10 cellular contexts compared by ENCODE assay signal in the genomic region with DNA sequence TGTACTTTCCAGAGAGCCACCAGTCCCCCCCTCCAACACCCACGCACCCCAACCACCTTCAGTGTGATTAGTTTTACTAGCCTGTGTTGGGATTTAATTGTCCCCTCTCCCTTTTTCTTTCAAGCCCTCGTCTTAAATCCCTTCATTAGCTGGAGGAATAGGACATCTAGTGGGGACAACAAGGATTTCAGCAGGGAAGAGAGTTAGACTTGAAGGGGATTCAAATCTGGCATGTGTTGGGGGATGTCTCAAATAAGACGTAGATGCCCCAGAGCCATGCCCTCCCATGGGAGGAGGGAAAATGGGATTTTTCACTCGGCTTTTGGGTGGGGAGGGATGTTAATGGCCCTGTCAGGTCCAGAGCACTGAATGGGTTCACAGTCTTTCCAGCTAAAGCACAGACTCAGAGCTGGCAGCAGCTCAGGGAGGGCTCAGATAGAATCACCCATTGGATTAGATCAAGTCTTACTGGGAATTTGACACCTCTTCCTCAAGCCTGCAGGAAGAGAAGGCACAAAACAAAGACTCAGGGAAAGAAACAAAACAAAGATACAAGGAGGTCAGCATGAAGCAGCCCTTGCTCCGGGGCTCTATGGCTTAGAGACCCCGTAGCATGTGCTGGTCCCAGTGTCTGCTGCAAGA. TPM values are rescaled to one million over a fixed set of nuclear protein-coding genes. Genes with fewer than 3 reads are reported as not detected.
DNase-seq lines count a peak whose midpoint lies in the region; ATAC-seq, FAIRE-seq and TF ChIP-seq lines count a peak whose summit lies in the region.
"Had no signal": no experiment of that assay in that cellular context is flagged by ENCODE, and none has a peak within 500 bp of the region (broad histone marks: within the 10 kb centered on the region; RNA-seq: fewer than 3 reads in every experiment).

No MANE protein-coding gene starts in this region.

- POLR2A ChIA-PET in BJ (lab: Charles Lee) = interaction anchor here (0.6 kb wide), 2 partner anchors 13 to 118 kb away, joined by 3 read pairs; no protein-coding TSS in a partner anchor
- POLR2A ChIA-PET in HepG2 (lab: Yijun Ruan, JAX) = interaction anchor here (0.6 to 2.9 kb wide), 12 partner anchors 11 to 268 kb away, joined by 3 to 21 read pairs (median 4); partner anchors contain the start of gene IGF2

- H3K9ac ChIP-seq in HepG2 (ENCODE audit: insufficient read depth, low read depth, low read length) = no peak overlapping the region

- TF ChIP-seq CTCF in BJ (IDR thresholded peaks at IDR 0.05; ENCODE audit: insufficient read depth, low read depth, low read length) (peak; percentile 63), HepG2 (CRISPR knock-in tag; IDR thresholded peaks at IDR 0.05) (peak; percentile 81)

- ATAC-seq in HepG2 = peak; percentile 25; the same call in 2 of the 3 replicates

- no peaks in the 10 kb centered on the region for H3K9me3 ChIP-seq in HepG2 (ENCODE audit: low read length)
- H3K9me3 ChIP-seq: Peyer's patch had no signal

- DNase-seq in BJ (ENCODE audit: low read depth) (no peak), HuH-7.5 (ENCODE audit: low spot score) (peak; percentile 62), amniotic epithelial cell (ENCODE audit: low read depth) (peak; percentile 65), HepG2 (ENCODE audit: low spot score) (peak; percentile 72), germinal center (ENCODE audit: low spot score) (no peak), ureter (ENCODE audit: low spot score) (no peak), epidermal melanocyte (ENCODE audit: insufficient read length, low spot score) (no peak)
- DNase-seq in activated naive CD4-positive, alpha-beta T cell (lab: John Stamatoyannopoulos, UW) = no peak
- DNase-seq: Peyer's patch; stimulated activated CD4-positive, alpha-beta T cell treated with anti-CD3 and anti-CD28 coated beads, Interleukin-4, amount 100 ng/mL, for 24 hours had no signal

- intact Hi-C loops in HepG2 (cut with micrococcal nuclease; ENCODE audit: unreplicated experiment) = loop anchor here (1.0 to 5.0 kb wide), 4 partner anchors 268 to 498 kb away; partner anchors contain the start of gene SYT8

- no peaks in the 10 kb centered on the region for H3K79me2 ChIP-seq in HepG2 (ENCODE audit: insufficient read depth, low read length)

- in situ Hi-C loops in HepG2 (cut with HindIII; ENCODE audit: extremely low pct_ligation_motif_present, low pct_unique_long_range_greater_than_20kb) = loop anchor here (5.0 kb wide), 4 partner anchors 268 to 493 kb away; partner anchors contain the start of gene KRTAP5-6

- H3K4me3 ChIP-seq in BJ (ENCODE audit: low read depth, low read length) = no peak overlapping the region
- no peak overlapping the region for H3K4me3 ChIP-seq in HepG2 (replicated peaks in 1 of 3; ENCODE audit: insufficient read depth in 1 of 3, low read depth in 2 of 3, low read length in 3 of 3)
- H3K4me3 ChIP-seq: Peyer's patch had no signal

- no peak for TF ChIP-seq POLR2A in HepG2 (IDR thresholded peaks at IDR 0.05; ENCODE audit: insufficient read depth in 1 of 2, low read depth in 2 of 2, low read length in 2 of 2)

- H3K4me1 ChIP-seq in HepG2 (ENCODE audit: insufficient read depth, low read length) = peaks cover 20% of the 10 kb centered on the region

- CTCF ChIA-PET in BJ (lab: Yijun Ruan, JAX) (interaction anchor here (0.9 to 21.8 kb wide), 43 partner anchors 9 to 500 kb away, joined by 3 to 1066 read pairs (median 9); partner anchors contain the start of genes IGF2, INS, SYT8 and TNNI2), HepG2 (lab: Yijun Ruan, JAX; ENCODE audit: low intra/inter-chr PET ratio, low total read pairs) (interaction anchor here (1.2 to 4.2 kb wide), 10 partner anchors 113 to 510 kb away, joined by 5 to 108 read pairs (median 40); partner anchors contain the start of gene TNNI2)

- 23% methylated on average over 6 of the region's 6 CpGs for WGBS in HepG2 (ENCODE audit: low lambda C conversion rate)

- BruUV-seq in HepG2 (replicated peaks; lab: Mats Ljungman, UMichigan) = no TSS peak

- H3K27me3 ChIP-seq in BJ (ENCODE audit: control insufficient read depth, insufficient read depth, low read length) (peaks cover 16% of the 10 kb centered on the region), HepG2 (ENCODE audit: control insufficient read depth in 1 of 2, insufficient read depth in 2 of 2, low read length in 2 of 2) (peaks cover 18 to 48% of the 10 kb centered on the region in 2 experiments)

- peak; percentile 73 for TF ChIP-seq RAD21 in HepG2 (CRISPR knock-in tag; IDR thresholded peaks at IDR 0.05)

- H3K27ac ChIP-seq in HepG2 (ENCODE audit: extremely low read length, insufficient read depth, low read length) = no peak overlapping the region
- H3K27ac ChIP-seq: Peyer's patch had no signal

- H4K20me1 ChIP-seq in HepG2 (ENCODE audit: insufficient read depth, low read length) = no peaks in the 10 kb centered on the region

- peak; percentile 80 for FAIRE-seq in HepG2 (lab: Jason Lieb, UNC)

- TF ChIP-seq EP300 in HepG2 (IDR thresholded peaks at IDR 0.05; ENCODE audit: low read depth in 2 of 2, low read length in 2 of 2) (no peak), HepG2 (CRISPR knock-in tag; IDR thresholded peaks at IDR 0.05; ENCODE audit: borderline replicate concordance) (no peak)

- no peak overlapping the region for H3K4me2 ChIP-seq in HepG2 (ENCODE audit: low read depth, low read length)

- no peaks in the 10 kb centered on the region for H3K36me3 ChIP-seq in BJ (ENCODE audit: control insufficient read depth, insufficient read depth, low read length)
- H3K36me3 ChIP-seq in HepG2 (replicated peaks in 1 of 2; ENCODE audit: control insufficient read depth in 1 of 2, insufficient read depth in 2 of 2, low read length in 2 of 2) = no peaks in the 10 kb centered on the region
- H3K36me3 ChIP-seq: Peyer's patch had no signal

- H2AFZ ChIP-seq in HepG2 (ENCODE audit: low read length) = no peak overlapping the region

RNA-seq across cellular contexts. Expression of gene INS, which starts 10.7 kb away (rescaled TPM):
- polyA plus RNA-seq in BJ (2011; rRNA removed) = not detected in 2 replicates
- not detected in 2 replicates for polyA minus RNA-seq in BJ (2011; rRNA and poly(A)+ RNA removed)
- not detected in 2 replicates for total RNA-seq in HepG2 (2016; rRNA removed; fragmentation: Illumina TruSeq; extraction: Trizol)
- total RNA-seq in HepG2 (2016; cell fraction: cytosol; rRNA removed; fragmentation: Illumina TruSeq; extraction: Trizol; ENCODE audit: low read depth) = not detected in 2 replicates
- not detected in 2 replicates for total RNA-seq in HepG2 (2016; cell fraction: insoluble cytoplasmic fraction; rRNA removed; fragmentation: Illumina TruSeq; extraction: Trizol)
- not detected in 2 replicates for total RNA-seq in HepG2 (2016; cell fraction: membrane; rRNA removed; fragmentation: Illumina TruSeq; extraction: Trizol)
- total RNA-seq in HepG2 (2016; cell fraction: nucleus; rRNA removed; fragmentation: Illumina TruSeq; extraction: Trizol) = not detected in 2 replicates
- not detected in 2 replicates for polyA plus RNA-seq in HepG2 (2011; rRNA removed)
- polyA plus RNA-seq in HepG2 (2011; cell fraction: cytosol; rRNA removed) = not detected in 2 replicates
- polyA plus RNA-seq in HepG2 (2011; cell fraction: nucleus; rRNA removed) = not detected in 2 replicates
- not detected in 2 replicates for polyA plus RNA-seq in HepG2 (2012)
- polyA plus RNA-seq in HepG2 (2016; cell fraction: cytosol; fragmentation: Illumina TruSeq; extraction: Trizol; ENCODE audit: low read depth) = not detected in 2 replicates
- polyA plus RNA-seq in HepG2 (2016; cell fraction: insoluble cytoplasmic fraction; fragmentation: Illumina TruSeq; extraction: Trizol; ENCODE audit: low read depth) = not detected in 2 replicates
- not detected in 2 replicates for polyA plus RNA-seq in HepG2 (2016; cell fraction: membrane; fragmentation: Illumina TruSeq; extraction: Trizol; ENCODE audit: low read depth)
- not detected in 2 replicates for polyA plus RNA-seq in HepG2 (2016; cell fraction: nucleus; fragmentation: Illumina TruSeq; extraction: Trizol; ENCODE audit: insufficient read depth, low read depth)
- polyA minus RNA-seq in HepG2 (2011; rRNA and poly(A)+ RNA removed; ENCODE audit: low replicate concordance) = not detected in 2 replicates
- polyA minus RNA-seq in HepG2 (2011; cell fraction: cytosol; rRNA and poly(A)+ RNA removed) = not detected in 2 replicates
- polyA minus RNA-seq in HepG2 (2011; cell fraction: nucleus; rRNA and poly(A)+ RNA removed) = not detected in 2 replicates
- total RNA-seq in ureter = not detected
- total RNA-seq: Peyer's patch had no signal

RNA-seq across cellular contexts. Expression of gene IGF2, which starts 11.1 kb away (rescaled TPM):
- polyA plus RNA-seq in BJ (2011; rRNA removed) (20.3 and 20.4 TPM in 2 replicates), HepG2 (2011; rRNA removed) (254 and 379 TPM in 2 replicates)
- polyA minus RNA-seq in BJ (2011; rRNA and poly(A)+ RNA removed) = 32.1 and 98.2 TPM in 2 replicates
- total RNA-seq in HepG2 (2016; rRNA removed; fragmentation: Illumina TruSeq; extraction: Trizol) (79.1 and 138 TPM in 2 replicates), ureter (61.1 TPM)
- total RNA-seq in HepG2 (2016; cell fraction: cytosol; rRNA removed; fragmentation: Illumina TruSeq; extraction: Trizol; ENCODE audit: low read depth) = 150 and 154 TPM in 2 replicates
- total RNA-seq in HepG2 (2016; cell fraction: insoluble cytoplasmic fraction; rRNA removed; fragmentation: Illumina TruSeq; extraction: Trizol) = 71.0 and 125 TPM in 2 replicates
- total RNA-seq in HepG2 (2016; cell fraction: membrane; rRNA removed; fragmentation: Illumina TruSeq; extraction: Trizol) = 362 and 363 TPM in 2 replicates
- total RNA-seq in HepG2 (2016; cell fraction: nucleus; rRNA removed; fragmentation: Illumina TruSeq; extraction: Trizol) = 89.6 and 109 TPM in 2 replicates
- polyA plus RNA-seq in HepG2 (2011; cell fraction: cytosol; rRNA removed) = 454 and 616 TPM in 2 replicates
- 839 and 1,149 TPM in 2 replicates for polyA plus RNA-seq in HepG2 (2011; cell fraction: nucleus; rRNA removed)
- polyA plus RNA-seq in HepG2 (2012) = 4,210 and 4,559 TPM in 2 replicates
- 341 and 387 TPM in 2 replicates for polyA plus RNA-seq in HepG2 (2016; cell fraction: cytosol; fragmentation: Illumina TruSeq; extraction: Trizol; ENCODE audit: low read depth)
- polyA plus RNA-seq in HepG2 (2016; cell fraction: insoluble cytoplasmic fraction; fragmentation: Illumina TruSeq; extraction: Trizol; ENCODE audit: low read depth) = 1,191 and 1,950 TPM in 2 replicates
- polyA plus RNA-seq in HepG2 (2016; cell fraction: membrane; fragmentation: Illumina TruSeq; extraction: Trizol; ENCODE audit: low read depth) = 1,798 and 2,413 TPM in 2 replicates
- polyA plus RNA-seq in HepG2 (2016; cell fraction: nucleus; fragmentation: Illumina TruSeq; extraction: Trizol; ENCODE audit: insufficient read depth, low read depth) = 949 and 1,082 TPM in 2 replicates
- 0.19 and 781 TPM in 2 replicates for polyA minus RNA-seq in HepG2 (2011; rRNA and poly(A)+ RNA removed; ENCODE audit: low replicate concordance)
- 811 and 1,353 TPM in 2 replicates for polyA minus RNA-seq in HepG2 (2011; cell fraction: cytosol; rRNA and poly(A)+ RNA removed)
- polyA minus RNA-seq in HepG2 (2011; cell fraction: nucleus; rRNA and poly(A)+ RNA removed) = 170 and 248 TPM in 2 replicates

RNA-seq across cellular contexts. Expression of gene TH, which starts 21.3 kb away (rescaled TPM):
- polyA plus RNA-seq in BJ (2011; rRNA removed) (not detected in 2 replicates), HepG2 (2011; rRNA removed) (0.36 and 0.42 TPM in 2 replicates)
- not detected in 2 replicates for polyA minus RNA-seq in BJ (2011; rRNA and poly(A)+ RNA removed)
- total RNA-seq in HepG2 (2016; rRNA removed; fragmentation: Illumina TruSeq; extraction: Trizol) (not detected in 2 replicates), ureter (4.3 TPM)
- total RNA-seq in HepG2 (2016; cell fraction: cytosol; rRNA removed; fragmentation: Illumina TruSeq; extraction: Trizol; ENCODE audit: low read depth) = not detected in 2 replicates
- not detected in 2 replicates for total RNA-seq in HepG2 (2016; cell fraction: insoluble cytoplasmic fraction; rRNA removed; fragmentation: Illumina TruSeq; extraction: Trizol)
- total RNA-seq in HepG2 (2016; cell fraction: membrane; rRNA removed; fragmentation: Illumina TruSeq; extraction: Trizol) = not detected in 2 replicates
- total RNA-seq in HepG2 (2016; cell fraction: nucleus; rRNA removed; fragmentation: Illumina TruSeq; extraction: Trizol) = not detected in 2 replicates
- 0.08 and 0.15 TPM in 2 replicates for polyA plus RNA-seq in HepG2 (2011; cell fraction: cytosol; rRNA removed)
- polyA plus RNA-seq in HepG2 (2011; cell fraction: nucleus; rRNA removed) = 3.1 and 4.3 TPM in 2 replicates
- not detected in 2 replicates for polyA plus RNA-seq in HepG2 (2012)
- polyA plus RNA-seq in HepG2 (2016; cell fraction: cytosol; fragmentation: Illumina TruSeq; extraction: Trizol; ENCODE audit: low read depth) = not detected in 2 replicates
- polyA plus RNA-seq in HepG2 (2016; cell fraction: insoluble cytoplasmic fraction; fragmentation: Illumina TruSeq; extraction: Trizol; ENCODE audit: low read depth) = not detected in 2 replicates
- polyA plus RNA-seq in HepG2 (2016; cell fraction: membrane; fragmentation: Illumina TruSeq; extraction: Trizol; ENCODE audit: low read depth) = not detected in 2 replicates
- polyA plus RNA-seq in HepG2 (2016; cell fraction: nucleus; fragmentation: Illumina TruSeq; extraction: Trizol; ENCODE audit: insufficient read depth, low read depth) = not detected in 2 replicates
- polyA minus RNA-seq in HepG2 (2011; rRNA and poly(A)+ RNA removed; ENCODE audit: low replicate concordance) = not detected in 2 replicates
- polyA minus RNA-seq in HepG2 (2011; cell fraction: cytosol; rRNA and poly(A)+ RNA removed) = not detected in 2 replicates
- polyA minus RNA-seq in HepG2 (2011; cell fraction: nucleus; rRNA and poly(A)+ RNA removed) = not detected in 2 replicates

Comparison
In these comparisons a context has a peak if more than half of its experiments do, and no peak if none do; other contexts are left out.
1. DNase-seq: peak in HuH-7.5 (single experiment), amniotic epithelial cell (single experiment) and HepG2 (single experiment); none in BJ (single experiment), germinal center (single experiment), ureter (single experiment), activated naive CD4-positive, alpha-beta T cell (0 of 4) and epidermal melanocyte (single experiment).